Comparison of ENCODE assay signal across 8 cellular contexts in the genomic region with DNA sequence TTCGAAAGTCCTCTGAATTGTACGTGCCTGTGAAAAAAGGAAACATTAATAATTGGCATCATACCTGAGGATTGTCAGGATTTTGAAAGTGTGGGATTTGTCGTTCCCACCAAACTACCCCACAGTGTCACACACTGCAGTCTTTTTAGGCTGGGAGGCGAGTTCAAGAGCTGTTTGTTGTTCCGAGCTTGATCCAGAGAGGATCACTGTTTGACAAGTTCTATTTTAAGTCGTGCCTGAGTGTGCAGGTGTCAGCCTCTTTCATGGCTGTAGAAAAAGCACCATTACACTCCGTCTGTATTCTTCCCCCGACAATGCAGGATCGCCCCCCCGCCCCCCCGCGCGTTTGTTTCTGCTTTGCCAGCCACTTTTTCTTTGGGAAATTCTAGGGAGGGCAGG. TPM values are rescaled to one million over a fixed set of nuclear protein-coding genes. Genes with fewer than 3 reads are reported as not detected.
DNase-seq lines count a peak whose midpoint lies in the region; ATAC-seq, FAIRE-seq and TF ChIP-seq lines count a peak whose summit lies in the region.

No MANE protein-coding gene starts in this region.

- H3K27me3 ChIP-seq in astrocyte (ENCODE audit: insufficient read depth, low read length): no peaks in the 10 kb centered on the region
- peaks cover 2% of the 10 kb centered on the region for H3K27me3 ChIP-seq in kidney epithelial cell (ENCODE audit: control insufficient read depth, insufficient read depth, low read length)
- no peaks in the 10 kb centered on the region for H3K27me3 ChIP-seq in thoracic aorta (replicated peaks; ENCODE audit: insufficient read depth)

- FAIRE-seq in astrocyte (lab: Jason Lieb, UNC) (no peak), D721Med (lab: Jason Lieb, UNC) (no peak)

- no peak for TF ChIP-seq CTCF in astrocyte (IDR thresholded peaks at IDR 0.05; ENCODE audit: insufficient read depth, low read depth, low read length)
- no peak for TF ChIP-seq CTCF in kidney epithelial cell (IDR thresholded peaks at IDR 0.05; ENCODE audit: insufficient read depth, low read length, poor library complexity, severe bottlenecking)
- TF ChIP-seq CTCF in thoracic aorta (IDR thresholded peaks at IDR 0.05): no peak
- TF ChIP-seq CTCF in D721Med (IDR thresholded peaks at IDR 0.05; ENCODE audit: insufficient read depth, missing control alignments): no peak

- H3K4me3 Mint-ChIP-seq in T-helper 2 cell treated with Interferon-gamma antibody and Interleukin-4, amounts not matched to agents 5 μg/mL and 100 μg/mL, for 36 hours: peak overlapping the region; percentile 84
- H3K4me3 Mint-ChIP-seq in astrocyte (ENCODE audit: unreplicated experiment): peak overlapping the region; percentile 90

- peaks cover 52% of the 10 kb centered on the region for H3K27me3 Mint-ChIP-seq in T-helper 2 cell treated with Interferon-gamma antibody and Interleukin-4, amounts not matched to agents 5 μg/mL and 100 μg/mL, for 36 hours (ENCODE audit: low read depth)
- H3K27me3 Mint-ChIP-seq in astrocyte (ENCODE audit: low read depth, unreplicated experiment): no peaks in the 10 kb centered on the region

- ATAC-seq in thoracic aorta (ENCODE audit: insufficient number of reproducible peaks, low FRiP score, low read depth): no peak
- ATAC-seq in HG02642 (IDR thresholded peaks at IDR 0.05; ENCODE audit: poor library complexity, unreplicated experiment): no peak

- H3K9me3 Mint-ChIP-seq in T-helper 2 cell treated with Interferon-gamma antibody and Interleukin-4, amounts not matched to agents 5 μg/mL and 100 μg/mL, for 36 hours: no peaks in the 10 kb centered on the region
- H3K9me3 Mint-ChIP-seq in astrocyte (ENCODE audit: unreplicated experiment): no peaks in the 10 kb centered on the region

- peaks cover 10% of the 10 kb centered on the region for H4K20me1 ChIP-seq in astrocyte (ENCODE audit: insufficient read depth, low read length)

- H3K79me2 ChIP-seq in astrocyte (ENCODE audit: insufficient read depth, low read length): no peaks in the 10 kb centered on the region

- H3K9ac ChIP-seq in astrocyte (ENCODE audit: low read length): no peak overlapping the region

- H2AFZ ChIP-seq in astrocyte (ENCODE audit: low read depth, low read length): peak overlapping the region; percentile 89

- H3K4me3 ChIP-seq in astrocyte (ENCODE audit: insufficient read depth, low read depth, low read length) (peak overlapping the region; percentile 70), kidney epithelial cell (ENCODE audit: low read depth, low read length) (peak overlapping the region; percentile 92), thoracic aorta (peak overlapping the region; percentile 87)

- peak overlapping the region; percentile 89 for H3K4me2 ChIP-seq in astrocyte (ENCODE audit: low read length)

- DNase-seq in T-helper 2 cell treated with Interferon-gamma antibody and Interleukin-4, amounts not matched to agents 5 μg/mL and 100 μg/mL, for 36 hours (ENCODE audit: low spot score): no peak
- DNase-seq in T-helper 2 cell: no peak
- no peak for DNase-seq in astrocyte (ENCODE audit: low read depth)
- no peak for DNase-seq in kidney epithelial cell (ENCODE audit: low read depth)
- no peak for DNase-seq in thoracic aorta (ENCODE audit: low spot score)
- no peak for DNase-seq in D721Med (ENCODE audit: insufficient read length, low spot score)
- no peak for DNase-seq in NCI-H1436 treated with DMSO at 0.1 percent for 48 hours (lab: John Stamatoyannopoulos, UW)

- H3K4me1 ChIP-seq in astrocyte (ENCODE audit: insufficient read depth, low read length) (peaks cover 9% of the 10 kb centered on the region), thoracic aorta (ENCODE audit: control insufficient read depth in 1 of 2, low read depth in 2 of 2) (peaks cover 7 to 19% of the 10 kb centered on the region in 2 donors)

- H3K9me3 ChIP-seq in astrocyte (ENCODE audit: insufficient read depth, low read depth, low read length) (no peaks in the 10 kb centered on the region), thoracic aorta (no peaks in the 10 kb centered on the region)

- peaks cover 14% of the 10 kb centered on the region for H3K4me1 Mint-ChIP-seq in T-helper 2 cell treated with Interferon-gamma antibody and Interleukin-4, amounts not matched to agents 5 μg/mL and 100 μg/mL, for 36 hours (ENCODE audit: low read depth)
- peaks cover 10% of the 10 kb centered on the region for H3K4me1 Mint-ChIP-seq in astrocyte (ENCODE audit: low read depth, unreplicated experiment)

- no peaks in the 10 kb centered on the region for H3K36me3 Mint-ChIP-seq in T-helper 2 cell treated with Interferon-gamma antibody and Interleukin-4, amounts not matched to agents 5 μg/mL and 100 μg/mL, for 36 hours (ENCODE audit: low read depth)
- H3K36me3 Mint-ChIP-seq in astrocyte (ENCODE audit: low read depth, unreplicated experiment): no peaks in the 10 kb centered on the region

- no peaks in the 10 kb centered on the region for H3K36me3 ChIP-seq in astrocyte (ENCODE audit: insufficient read depth, low read length)
- H3K36me3 ChIP-seq in kidney epithelial cell (ENCODE audit: control insufficient read depth, insufficient read depth, low read length): no peaks in the 10 kb centered on the region
- no peaks in the 10 kb centered on the region for H3K36me3 ChIP-seq in thoracic aorta

- no peak overlapping the region for H3K27ac Mint-ChIP-seq in T-helper 2 cell treated with Interferon-gamma antibody and Interleukin-4, amounts not matched to agents 5 μg/mL and 100 μg/mL, for 36 hours
- peak overlapping the region; percentile 70 for H3K27ac Mint-ChIP-seq in astrocyte (ENCODE audit: unreplicated experiment)

- no peak overlapping the region for H3K27ac ChIP-seq in astrocyte (ENCODE audit: low read depth, low read length)
- H3K27ac ChIP-seq in thoracic aorta: no peak overlapping the region

RNA-seq across cellular contexts. Expression of a gene that starts 0.6 kb away (rescaled TPM):
- total RNA-seq in astrocyte (7.6 and 7.8 TPM in 2 replicates), kidney epithelial cell (5.3 and 6.1 TPM in 2 replicates), thoracic aorta (10 to 100 TPM in 1 of 2 donors, 1 to 10 TPM in 1; 7.7 to 10.2 TPM)
